ENCODE assay signal across 11 cellular contexts in genomic region chr11:111733655-111734088, GRCh38. TPM values are rescaled to one million over a fixed set of nuclear protein-coding genes. Genes with fewer than 3 reads are reported as not detected.
DNase-seq lines count a peak whose midpoint lies in the region; TF ChIP-seq lines count a peak whose summit lies in the region.
"Had no signal": no experiment of that assay in that cellular context is flagged by ENCODE, and none has a peak within 500 bp of the region (broad histone marks: within the 10 kb centered on the region; RNA-seq: fewer than 3 reads in every experiment).

No MANE protein-coding gene starts in this region.

- peaks cover 8% of the 10 kb centered on the region for H3K36me3 Mint-ChIP-seq in neural progenitor cell

- H4K20me1 ChIP-seq in neural progenitor cell (ENCODE audit: low read depth): peaks cover 23% of the 10 kb centered on the region

- DNase-seq in DMS 273 (lab: John Stamatoyannopoulos, UW; ENCODE audit: unreplicated experiment): peak; percentile 26
- DNase-seq in DMS 273 treated with DMSO at 0.1 percent for 48 hours (lab: John Stamatoyannopoulos, UW): no peak
- DNase-seq in fibroblast of gingiva (ENCODE audit: low read depth): peak; percentile 12
- DNase-seq in neural progenitor cell (ENCODE audit: low spot score): peak; percentile 34
- DNase-seq in HPDE6-E6E7 (ENCODE audit: extremely low spot score): no peak
- no peak for DNase-seq in HuH-7.5 (ENCODE audit: low spot score)
- DNase-seq in GDM1 (lab: John Stamatoyannopoulos, UW): no peak
- DNase-seq: T-helper 1 cell had no signal

- H3K79me2 ChIP-seq in neural progenitor cell (ENCODE audit: low read depth): no peaks in the 10 kb centered on the region

- TF ChIP-seq CTCF in neural progenitor cell (IDR thresholded peaks at IDR 0.05): no peak

- peaks cover 14% of the 10 kb centered on the region for H3K4me1 ChIP-seq in neural progenitor cell
- no peaks in the 10 kb centered on the region for H3K4me1 ChIP-seq in urinary bladder (ENCODE audit: insufficient read depth)

- no peak overlapping the region for H2AFZ ChIP-seq in neural progenitor cell (replicated peaks)

- H3K36me3 ChIP-seq in neural progenitor cell (no peaks in the 10 kb centered on the region), urinary bladder (ENCODE audit: insufficient read depth) (no peaks in the 10 kb centered on the region)

- no peaks in the 10 kb centered on the region for H3K9me3 Mint-ChIP-seq in neural progenitor cell
- H3K9me3 Mint-ChIP-seq: central memory CD8-positive, alpha-beta T cell had no signal

- H3K9me3 ChIP-seq in neural progenitor cell (ENCODE audit: low read depth): no peaks in the 10 kb centered on the region

- peaks cover 77% of the 10 kb centered on the region for H3K4me1 Mint-ChIP-seq in neural progenitor cell
- H3K4me1 Mint-ChIP-seq: central memory CD8-positive, alpha-beta T cell had no signal

- peak overlapping the region; percentile 57 for H3K27ac Mint-ChIP-seq in neural progenitor cell

- peaks cover 12% of the 10 kb centered on the region for H3F3A ChIP-seq in neural progenitor cell (ENCODE audit: low read depth)

- no peak overlapping the region for H3K4me2 ChIP-seq in neural progenitor cell

- 55% methylated on average over 9 of the region's 9 CpGs for WGBS in urinary bladder

- no peak overlapping the region for H3K4me3 Mint-ChIP-seq in neural progenitor cell
- H3K4me3 Mint-ChIP-seq: central memory CD8-positive, alpha-beta T cell had no signal

- H3K27ac ChIP-seq in neural progenitor cell (peak overlapping the region; percentile 53), urinary bladder (ENCODE audit: low read depth) (peak overlapping the region; percentile 95)
- H3K27ac ChIP-seq: 22Rv1 had no signal

- H3K27me3 Mint-ChIP-seq in neural progenitor cell (ENCODE audit: insufficient read depth, low read depth): peaks cover 2% of the 10 kb centered on the region
- H3K27me3 Mint-ChIP-seq: central memory CD8-positive, alpha-beta T cell had no signal

- H3K9ac ChIP-seq in neural progenitor cell: no peak overlapping the region

- H3K4me3 ChIP-seq in neural progenitor cell (no peak overlapping the region), urinary bladder (ENCODE audit: low read depth, low read length) (no peak overlapping the region)

- no peaks in the 10 kb centered on the region for H3K27me3 ChIP-seq in neural progenitor cell

RNA-seq across cellular contexts. Expression of gene PPP2R1B, which starts 32.5 kb away (rescaled TPM):
- total RNA-seq in neural progenitor cell (ENCODE audit: low replicate concordance) (47.8 and 68.4 TPM in 2 replicates), urinary bladder (22.7 TPM)
- polyA plus RNA-seq in urinary bladder: 6.8 TPM

Comparison
In these comparisons a context has a peak if more than half of its experiments do, and no peak if none do; other contexts are left out.
1. DNase-seq: peak in DMS 273 (single experiment), fibroblast of gingiva (single experiment) and neural progenitor cell (single experiment); none in DMS 273 treated with DMSO at 0.1 percent for 48 hours (single experiment), HPDE6-E6E7 (single experiment), HuH-7.5 (single experiment) and GDM1 (single experiment).